20 cellular contexts compared by ENCODE assay signal in the genomic region with DNA sequence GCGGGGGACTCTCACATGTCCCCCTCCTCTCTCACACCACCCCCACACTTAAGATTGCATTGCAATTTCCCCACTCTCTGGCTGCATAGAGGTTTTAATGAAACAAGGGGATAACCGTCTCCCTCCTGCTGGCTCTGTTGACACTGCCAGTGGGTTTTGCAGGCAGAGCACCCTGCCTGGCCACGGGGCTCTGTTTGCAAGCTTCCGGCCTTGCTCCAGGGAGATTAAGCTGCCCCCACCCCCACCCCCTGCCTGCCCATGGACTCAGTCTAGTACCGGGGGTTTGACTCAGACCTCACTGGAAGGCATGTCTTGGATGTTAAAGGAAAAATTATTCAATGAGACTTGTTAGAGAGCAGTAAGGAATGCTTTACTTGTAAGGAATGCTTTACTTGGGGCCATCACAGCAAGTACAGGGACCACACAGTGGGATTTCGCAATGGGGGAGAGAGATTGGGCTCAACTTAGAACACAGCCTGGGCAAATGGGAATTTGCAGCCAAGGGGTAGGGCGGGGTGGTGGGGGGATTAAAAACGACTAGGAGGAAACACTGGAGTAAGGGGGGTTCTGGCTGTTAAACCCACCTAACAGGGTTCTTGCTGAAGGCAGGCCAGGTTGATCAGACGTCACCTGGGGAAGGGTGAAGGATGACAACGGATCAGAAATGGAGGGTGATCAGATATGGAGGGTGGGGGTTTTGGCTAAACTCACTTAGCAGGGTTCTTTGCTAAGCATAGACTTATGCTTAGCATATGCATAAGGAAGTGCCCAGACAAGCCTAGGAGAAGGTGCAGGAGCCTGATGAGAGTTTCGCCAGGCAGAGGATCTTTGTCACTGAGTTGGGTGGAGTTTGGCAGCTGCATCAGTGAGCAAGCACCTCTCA.
DNase-seq lines count a peak whose midpoint lies in the region; ATAC-seq and TF ChIP-seq lines count a peak whose summit lies in the region.
"Had no signal": no experiment of that assay in that cellular context is flagged by ENCODE, and none has a peak within 500 bp of the region (broad histone marks: within the 10 kb centered on the region; RNA-seq: fewer than 3 reads in every experiment).

No MANE protein-coding gene starts in this region.

- in situ Hi-C loops in GM23248 (cut with MboI): no loop called here

- H3K9ac ChIP-seq in GM23248: no peak overlapping the region
- H3K9ac ChIP-seq: BLaER1 treated with 17β-estradiol and CSF1 and Interleukin-3, amounts not matched to agents 10 nM and 100 nM had no signal

- H3K36me3 ChIP-seq in GM23248 (ENCODE audit: low read depth) (no peaks in the 10 kb centered on the region), osteoblast (ENCODE audit: insufficient read depth, low read length) (no peaks in the 10 kb centered on the region)
- H3K36me3 ChIP-seq: BLaER1 treated with 17β-estradiol and CSF1 and Interleukin-3, amounts not matched to agents 10 nM and 100 nM; cardiac muscle cell; gastroesophageal sphincter; lower lobe of right lung; SJCRH30 had no signal

- no peaks in the 10 kb centered on the region for H3K9me2 ChIP-seq in GM23248 (ENCODE audit: insufficient read depth)

- H3K4me3 ChIP-seq in GM23248 (no peak overlapping the region), osteoblast (ENCODE audit: insufficient read depth, low read length) (no peak overlapping the region)
- H3K4me3 ChIP-seq: BLaER1 treated with 17β-estradiol and CSF1 and Interleukin-3, amounts not matched to agents 10 nM and 100 nM; cardiac muscle cell; dorsolateral prefrontal cortex; gastroesophageal sphincter; lower lobe of right lung; SJCRH30 had no signal

- no peaks in the 10 kb centered on the region for H3K4me1 Mint-ChIP-seq in stimulated activated naive CD8-positive, alpha-beta T cell treated with anti-CD3 and anti-CD28 coated beads, Interleukin-15, amount 100 ng/mL, for 72 hours
- H3K4me1 Mint-ChIP-seq: activated naive CD8-positive, alpha-beta T cell treated with anti-CD3 and anti-CD28 coated beads for 36 hours had no signal

- no peaks in the 10 kb centered on the region for H3F3A ChIP-seq in GM23248 (ENCODE audit: insufficient read depth)

- H3K27ac ChIP-seq in GM23248 (no peak overlapping the region), foreskin keratinocyte (peak overlapping the region; percentile 60), osteoblast (ENCODE audit: low read depth, low read length) (no peak overlapping the region)
- H3K27ac ChIP-seq: BLaER1 treated with 17β-estradiol and CSF1 and Interleukin-3, amounts not matched to agents 10 nM and 100 nM; cardiac muscle cell; gastroesophageal sphincter; lower lobe of right lung; SJCRH30 had no signal

- TF ChIP-seq CTCF in foreskin keratinocyte (conservative IDR thresholded peaks at IDR 0.05): no peak
- no peak for TF ChIP-seq CTCF in osteoblast (IDR thresholded peaks at IDR 0.05; ENCODE audit: extremely low read depth, low read depth, low read length)

- H3K27me3 ChIP-seq in GM23248 (replicated peaks; ENCODE audit: insufficient read depth) (no peaks in the 10 kb centered on the region), foreskin keratinocyte (no peaks in the 10 kb centered on the region), osteoblast (ENCODE audit: insufficient read depth, low read length) (no peaks in the 10 kb centered on the region)
- H3K27me3 ChIP-seq: cardiac muscle cell, dorsolateral prefrontal cortex, SJCRH30 had no signal

- WGBS in GM23248 (ENCODE audit: low coverage in 1 of 2, low lambda C conversion rate in 2 of 2, missing lambda C conversion rate in 2 of 2), 2 experiments: 6 to 7% methylated on average over 11 of the region's 11 CpGs

- H3K27me3 Mint-ChIP-seq in stimulated activated naive CD8-positive, alpha-beta T cell treated with anti-CD3 and anti-CD28 coated beads, Interleukin-15, amount 100 ng/mL, for 72 hours: peaks cover 10% of the 10 kb centered on the region

- H2AFZ ChIP-seq in GM23248: no peak overlapping the region
- H2AFZ ChIP-seq in osteoblast (ENCODE audit: low read length): no peak overlapping the region

- no peaks in the 10 kb centered on the region for H3K79me2 ChIP-seq in GM23248 (ENCODE audit: insufficient read depth)
- no peaks in the 10 kb centered on the region for H3K79me2 ChIP-seq in osteoblast (ENCODE audit: insufficient read depth, low read length)

- ATAC-seq in foreskin keratinocyte: peak; percentile 70
- no peak for ATAC-seq in stimulated activated naive CD8-positive, alpha-beta T cell treated with anti-CD3 and anti-CD28 coated beads, Interleukin-15, amount 100 ng/mL, for 72 hours
- ATAC-seq: gastroesophageal sphincter, lower lobe of right lung had no signal

- peak overlapping the region in 1 of 2 donors; percentile 29 for H3K27ac Mint-ChIP-seq in stimulated activated naive CD8-positive, alpha-beta T cell treated with anti-CD3 and anti-CD28 coated beads, Interleukin-15, amount 100 ng/mL, for 72 hours
- H3K27ac Mint-ChIP-seq: activated naive CD8-positive, alpha-beta T cell treated with anti-CD3 and anti-CD28 coated beads for 36 hours had no signal

- DNase-seq in GM23248 (peak; percentile 3), NCI-H345 treated with DMSO at 0.1 percent for 48 hours (lab: John Stamatoyannopoulos, UW; ENCODE audit: unreplicated experiment) (peak; percentile 53), foreskin keratinocyte (peak; percentile 62 to 89), osteoblast (ENCODE audit: insufficient read length, low spot score, missing footprints) (peak; percentile 26), NCI-H510A (lab: John Stamatoyannopoulos, UW) (no peak)
- DNase-seq in stimulated activated naive CD8-positive, alpha-beta T cell treated with anti-CD3 and anti-CD28 coated beads, Interleukin-15, amount 100 ng/mL, for 72 hours: no peak
- no peak for DNase-seq in stimulated activated CD8-positive, alpha-beta memory T cell treated with anti-CD3 and anti-CD28 coated beads, Interleukin-4, amount 100 ng/mL, for 48 hours
- DNase-seq: activated CD4-positive, CD25-positive, alpha-beta regulatory T cell; activated CD8-positive, alpha-beta memory T cell treated with anti-CD3 and anti-CD28 coated beads for 24 hours; activated naive CD8-positive, alpha-beta T cell treated with anti-CD3 and anti-CD28 coated beads for 36 hours; dorsolateral prefrontal cortex; erythroblast; lower lobe of right lung; MM.1S; NCI-H187; SJCRH30; stimulated activated CD4-positive, alpha-beta T cell treated with anti-CD3 and anti-CD28 coated beads, Interleukin-2, amount 100 ng/mL, for 48 hours had no signal

- no peaks in the 10 kb centered on the region for H4K20me1 ChIP-seq in GM23248 (ENCODE audit: insufficient read depth)
- no peaks in the 10 kb centered on the region for H4K20me1 ChIP-seq in osteoblast (ENCODE audit: insufficient read depth, low read length)

- H3K4me2 ChIP-seq in GM23248 (ENCODE audit: unreplicated experiment): no peak overlapping the region
- no peak overlapping the region for H3K4me2 ChIP-seq in osteoblast (ENCODE audit: insufficient read depth, low read length)
- H3K4me2 ChIP-seq: BLaER1 treated with 17β-estradiol and CSF1 and Interleukin-3, amounts not matched to agents 10 nM and 100 nM had no signal

- no peaks in the 10 kb centered on the region for H3K4me1 ChIP-seq in GM23248 (ENCODE audit: insufficient read depth)
- H3K4me1 ChIP-seq in foreskin keratinocyte: peaks cover 8% of the 10 kb centered on the region
- no peaks in the 10 kb centered on the region for H3K4me1 ChIP-seq in osteoblast (ENCODE audit: insufficient read depth, low read length)
- H3K4me1 ChIP-seq: BLaER1 treated with 17β-estradiol and CSF1 and Interleukin-3, amounts not matched to agents 10 nM and 100 nM; gastroesophageal sphincter; lower lobe of right lung; SJCRH30 had no signal

- H3K4me3 Mint-ChIP-seq in stimulated activated naive CD8-positive, alpha-beta T cell treated with anti-CD3 and anti-CD28 coated beads, Interleukin-15, amount 100 ng/mL, for 72 hours: no peak overlapping the region
- H3K4me3 Mint-ChIP-seq: activated naive CD8-positive, alpha-beta T cell treated with anti-CD3 and anti-CD28 coated beads for 36 hours had no signal

- H3K9me3 ChIP-seq in GM23248 (ENCODE audit: low read depth): no peaks in the 10 kb centered on the region
- H3K9me3 ChIP-seq in osteoblast (ENCODE audit: low read depth, low read length): peaks cover 2% of the 10 kb centered on the region
- H3K9me3 ChIP-seq: lower lobe of right lung had no signal

- peaks cover 9 to 19% of the 10 kb centered on the region in 2 donors for H3K9me3 Mint-ChIP-seq in stimulated activated naive CD8-positive, alpha-beta T cell treated with anti-CD3 and anti-CD28 coated beads, Interleukin-15, amount 100 ng/mL, for 72 hours

Comparison
In these comparisons a context has a peak if more than half of its experiments do, and no peak if none do; other contexts are left out.
1. DNase-seq: peak in GM23248 (single experiment), NCI-H345 treated with DMSO at 0.1 percent for 48 hours (single experiment), foreskin keratinocyte (2 of 2) and osteoblast (single experiment); none in NCI-H510A (single experiment), stimulated activated naive CD8-positive, alpha-beta T cell treated with anti-CD3 and anti-CD28 coated beads, Interleukin-15, amount 100 ng/mL, for 72 hours (0 of 2) and stimulated activated CD8-positive, alpha-beta memory T cell treated with anti-CD3 and anti-CD28 coated beads, Interleukin-4, amount 100 ng/mL, for 48 hours (single experiment).